In the genomic region with DNA sequence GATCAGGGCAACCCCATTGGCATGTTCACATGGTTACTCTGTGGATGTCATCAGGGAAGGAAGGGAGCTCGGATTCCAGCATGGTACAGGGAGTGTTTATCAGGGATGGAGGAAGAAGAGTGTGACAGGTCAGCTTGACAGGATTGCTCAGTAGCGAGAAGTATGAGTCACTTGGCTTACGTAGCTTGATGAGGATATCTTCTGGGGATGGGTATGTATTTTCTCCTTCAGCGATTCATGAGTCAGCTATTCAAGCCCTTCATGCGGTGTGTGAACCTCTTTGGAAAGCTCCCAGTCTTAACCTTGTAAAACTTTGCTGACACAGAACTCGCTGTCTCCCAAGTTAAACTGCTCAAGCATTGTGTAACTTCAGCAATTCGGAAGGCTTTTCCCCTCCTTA, we compare ENCODE assay signal across 9 cellular contexts.
A peak's percentile ranks its signal among the peaks of the same experiment; 100 is the strongest.
DNase-seq lines count a peak whose midpoint lies in the region; ATAC-seq and TF ChIP-seq lines count a peak whose summit lies in the region.
"Had no signal": no experiment of that assay in that cellular context is flagged by ENCODE, and none has a peak within 500 bp of the region (broad histone marks: within the 10 kb centered on the region; RNA-seq: fewer than 3 reads in every experiment).

No MANE protein-coding gene starts in this region.

- H3K27me3 ChIP-seq in HCT116 (ENCODE audit: insufficient read depth, low read length) = no peaks in the 10 kb centered on the region
- H3K27me3 ChIP-seq in SJSA1 (replicated peaks) = no peaks in the 10 kb centered on the region
- H3K27me3 ChIP-seq in heart left ventricle = no peaks in the 10 kb centered on the region
- H3K27me3 ChIP-seq in smooth muscle cell (ENCODE audit: low read depth) = no peaks in the 10 kb centered on the region

- POLR2A ChIA-PET in HCT116 (lab: Charles Lee) = no interaction called here

- intact Hi-C loops in HCT116 (cut with micrococcal nuclease) (no loop called here), heart left ventricle (cut with DNase I) (loop anchor here in 1 of 10 donors (5.0 kb wide), 1 partner anchor 35 kb away; no protein-coding TSS in a partner anchor)

- no peak for TF ChIP-seq RAD21 in HCT116 (IDR thresholded peaks at IDR 0.05; ENCODE audit: low read depth)

- peaks cover 3% of the 10 kb centered on the region for H3F3A ChIP-seq in smooth muscle cell (ENCODE audit: low read depth)

- H3K9ac ChIP-seq in HCT116 (ENCODE audit: low read length) = no peak overlapping the region
- peak overlapping the region; percentile 5 for H3K9ac ChIP-seq in smooth muscle cell (ENCODE audit: low read depth)

- RAD21 ChIA-PET in HCT116 (lab: Charles Lee; ENCODE audit: low non-redundant PET in 1 of 2, low total read pairs in 2 of 2, uncharacterized antibody in 2 of 2, unreplicated experiment in 2 of 2) = no interaction called here

- CTCF ChIA-PET in HCT116 (lab: Charles Lee) = no interaction called here

- TF ChIP-seq POLR2A in HCT116 (IDR thresholded peaks at IDR 0.05; ENCODE audit: borderline replicate concordance, extremely low read depth, insufficient read depth, insufficient read length) (no peak), heart left ventricle (IDR thresholded peaks at IDR 0.05) (no peak)

- ATAC-seq in HCT116 (peak; percentile 94), heart left ventricle (peak; percentile 29 to 94 (median 84)), HG02571 (IDR thresholded peaks at IDR 0.05; ENCODE audit: unreplicated experiment) (no peak)

- H3K9me2 ChIP-seq in HCT116 (ENCODE audit: insufficient read depth) = no peaks in the 10 kb centered on the region

- H2AFZ ChIP-seq in HCT116 (ENCODE audit: low read depth, low read length, poor library complexity, severe bottlenecking) = no peak overlapping the region
- no peak overlapping the region for H2AFZ ChIP-seq in smooth muscle cell (ENCODE audit: low read depth)

- H3K36me3 ChIP-seq in HCT116 (ENCODE audit: control insufficient read depth in 1 of 2, insufficient read depth in 2 of 2, low read length in 2 of 2) (no peaks in the 10 kb centered on the region), SJSA1 (no peaks in the 10 kb centered on the region), heart left ventricle (no peaks in the 10 kb centered on the region), smooth muscle cell (ENCODE audit: low read depth) (no peaks in the 10 kb centered on the region)

- peak; percentile 72 for DNase-seq in HCT116 (ENCODE audit: low read depth, low spot score)
- peak; percentile 80 to 90 for DNase-seq in SJSA1 (ENCODE audit: low read depth in 1 of 2, low spot score in 2 of 2)
- no peak for DNase-seq in heart left ventricle
- no peak for DNase-seq in smooth muscle cell (lab: John Stamatoyannopoulos, UW; ENCODE audit: unreplicated experiment)
- DNase-seq in NCI-H2196 (lab: John Stamatoyannopoulos, UW; ENCODE audit: unreplicated experiment) = no peak
- no peak for DNase-seq in NCI-H1417 (lab: John Stamatoyannopoulos, UW)
- DNase-seq in T-helper 9 cell = no peak
- DNase-seq: activated naive CD4-positive, alpha-beta T cell treated with anti-CD3 and anti-CD28 coated beads, Interleukin-2, amount 50 U/mL, for 16 hours had no signal

- TF ChIP-seq CTCF in HCT116 (IDR thresholded peaks at IDR 0.05 in 2 of 3, conservative IDR thresholded peaks at IDR 0.05 in 1 of 3; ENCODE audit: borderline replicate concordance in 1 of 3, insufficient read depth in 1 of 3, low read depth in 2 of 3, low read length in 2 of 3) (no peak), heart left ventricle (IDR thresholded peaks at IDR 0.05) (no peak), smooth muscle cell (IDR thresholded peaks at IDR 0.05; ENCODE audit: borderline replicate concordance, insufficient read depth, poor library complexity, severe bottlenecking) (no peak)

- H3K4me3 ChIP-seq in HCT116 (replicated peaks in 1 of 2; ENCODE audit: low read depth in 1 of 2, low read length in 2 of 2) (no peak overlapping the region), SJSA1 (no peak overlapping the region), heart left ventricle (no peak overlapping the region), smooth muscle cell (no peak overlapping the region)

- BruUV-seq in HCT116 (replicated peaks; lab: Mats Ljungman, UMichigan) = no TSS peak

- no peaks in the 10 kb centered on the region for H4K20me1 ChIP-seq in HCT116 (ENCODE audit: insufficient read depth)
- H4K20me1 ChIP-seq in smooth muscle cell (ENCODE audit: low read depth) = peaks cover 5% of the 10 kb centered on the region

- peak overlapping the region; percentile 52 for H3K4me2 ChIP-seq in HCT116 (ENCODE audit: low read length)
- peak overlapping the region; percentile 69 for H3K4me2 ChIP-seq in smooth muscle cell

- 54 to 61% (median 59%) methylated on average over 7 of the region's 7 CpGs for WGBS in heart left ventricle, 4 donors
- WGBS in smooth muscle cell (ENCODE audit: low lambda C conversion rate) = 10% methylated on average over 7 of the region's 7 CpGs

- H3K4me1 ChIP-seq in HCT116 (ENCODE audit: control insufficient read depth in 1 of 2, insufficient read depth in 2 of 2, low read length in 2 of 2) = peaks cover 6 to 18% of the 10 kb centered on the region in 2 experiments; a peak in 3 of 4 replicates
- peaks cover 18% of the 10 kb centered on the region for H3K4me1 ChIP-seq in SJSA1 (replicated peaks)
- peaks cover 0 to 52% (median 33%) of the 10 kb centered on the region in 12 donors for H3K4me1 ChIP-seq in heart left ventricle
- H3K4me1 ChIP-seq in smooth muscle cell (ENCODE audit: low read depth) = no peaks in the 10 kb centered on the region

- H3K27ac ChIP-seq in HCT116 (ENCODE audit: low read depth, low read length) = no peak overlapping the region
- peak overlapping the region; percentile 63 for H3K27ac ChIP-seq in SJSA1
- H3K27ac ChIP-seq in heart left ventricle = peak overlapping the region in 8 of 12 donors; percentile 14 to 76 (median 35)
- H3K27ac ChIP-seq in smooth muscle cell (ENCODE audit: low read depth) = peak overlapping the region; percentile 69

- H3K9me3 ChIP-seq in HCT116 (ENCODE audit: control insufficient read depth in 1 of 2, insufficient read depth in 1 of 2, low read depth in 1 of 2, low read length in 2 of 2) (no peaks in the 10 kb centered on the region), SJSA1 (replicated peaks) (no peaks in the 10 kb centered on the region), heart left ventricle (peaks cover 0 to 6% (median 0%) of the 10 kb centered on the region in 12 donors), smooth muscle cell (replicated peaks; ENCODE audit: low read depth) (no peaks in the 10 kb centered on the region)

- no peaks in the 10 kb centered on the region for H3K79me2 ChIP-seq in HCT116 (ENCODE audit: insufficient read depth, low read length)
- no peaks in the 10 kb centered on the region for H3K79me2 ChIP-seq in smooth muscle cell (ENCODE audit: low read depth)

TF ChIP-seq in HCT116, 20 proteins besides CTCF, POLR2A, EP300 and RAD21 (continues in another document):
- TF ChIP-seq CEBPB (IDR thresholded peaks at IDR 0.05; ENCODE audit: low read depth) (peak; percentile 45; the same call in 1 of the 2 replicates), SIN3A (IDR thresholded peaks at IDR 0.05; ENCODE audit: low read depth) (peak; percentile 60; the same call in 1 of the 2 replicates), CBX3 (IDR thresholded peaks at IDR 0.05; ENCODE audit: low read depth) (peak; percentile 77), FOSL1 (IDR thresholded peaks at IDR 0.05; ENCODE audit: low read depth) (peak; percentile 78), JUND (IDR thresholded peaks at IDR 0.05) (peak; percentile 70), ZBTB33 (IDR thresholded peaks at IDR 0.05; ENCODE audit: extremely low read depth, insufficient replicate concordance, low read length) (no peak), MAX (IDR thresholded peaks at IDR 0.05) (peak; percentile 59), EZH2 (IDR thresholded peaks at IDR 0.05) (no peak), YY1 (IDR thresholded peaks at IDR 0.05; ENCODE audit: extremely low read depth, insufficient replicate concordance, low read depth, low read length) (no peak), ZFX (IDR thresholded peaks at IDR 0.05) (no peak), ZNF274 (IDR thresholded peaks at IDR 0.05; ENCODE audit: low read depth, low read length) (no peak), POLR2AphosphoS5 (IDR thresholded peaks at IDR 0.05; ENCODE audit: low read depth, low read length) (no peak), SRF (IDR thresholded peaks at IDR 0.05; ENCODE audit: low read depth) (no peak)

Comparison
In these comparisons a context has a peak if more than half of its experiments do, and no peak if none do; other contexts are left out.
1. DNase-seq: peak in HCT116 (single experiment) and SJSA1 (2 of 2); none in heart left ventricle (0 of 5), smooth muscle cell (single experiment), NCI-H2196 (single experiment), NCI-H1417 (0 of 3) and T-helper 9 cell (single experiment).